In genomic region chr4:100095729-100096595, GRCh38 we compare ENCODE assay signal across 9 cellular contexts.
A peak's percentile ranks its signal among the peaks of the same experiment; 100 is the strongest.
DNase-seq lines count a peak whose midpoint lies in the region; ATAC-seq and TF ChIP-seq lines count a peak whose summit lies in the region.
"Had no signal": no experiment of that assay in that cellular context is flagged by ENCODE, and none has a peak within 500 bp of the region (broad histone marks: within the 10 kb centered on the region; RNA-seq: fewer than 3 reads in every experiment).

No MANE protein-coding gene starts in this region.

- no peak overlapping the region for H3K27ac ChIP-seq in SU-DHL-6 (ENCODE audit: low read depth, low read length)
- H3K27ac ChIP-seq: neutrophil had no signal

- no peaks in the 10 kb centered on the region for H3K79me2 ChIP-seq in SU-DHL-6 (ENCODE audit: insufficient read depth, low read length)

- H3K27me3 ChIP-seq in SU-DHL-6 (ENCODE audit: low read length) (no peaks in the 10 kb centered on the region), skeletal muscle satellite cell (ENCODE audit: control insufficient read depth, insufficient read depth, low read length) (no peaks in the 10 kb centered on the region)
- H3K27me3 ChIP-seq: neutrophil had no signal

- H3K36me3 ChIP-seq in SU-DHL-6 (ENCODE audit: low read length) (no peaks in the 10 kb centered on the region), skeletal muscle satellite cell (ENCODE audit: insufficient read depth, low read length) (no peaks in the 10 kb centered on the region)
- H3K36me3 ChIP-seq: neutrophil had no signal

- DNase-seq in GM10266 (ENCODE audit: extremely low spot score), result peak; percentile 53
- peak; percentile 83 for DNase-seq in H4 (ENCODE audit: low spot score)
- DNase-seq in LNCaP clone FGC (ENCODE audit: low read depth), result no peak
- DNase-seq in activated naive CD8-positive, alpha-beta T cell treated with anti-CD3 and anti-CD28 coated beads, Interleukin-2, amount 50 U/mL, for 16 hours (ENCODE audit: low read depth, low spot score), result peak; percentile 14
- peak; percentile 78 for DNase-seq in left cardiac atrium
- DNase-seq in cortex of kidney (lab: John Stamatoyannopoulos, UW), result no peak

- TF ChIP-seq CTCF in GM10266 (IDR thresholded peaks at IDR 0.05; ENCODE audit: control insufficient read depth, insufficient read depth, low read depth, missing control alignments) (peak; percentile 69), LNCaP clone FGC (IDR thresholded peaks at IDR 0.05; ENCODE audit: control insufficient read depth, extremely low read depth, insufficient read depth) (peak; percentile 46), SU-DHL-6 (IDR thresholded peaks at IDR 0.05; ENCODE audit: insufficient read depth, low read length, poor library complexity, severe bottlenecking) (peak; percentile 31)

- peaks cover 8% of the 10 kb centered on the region for H3K4me1 ChIP-seq in skeletal muscle satellite cell (ENCODE audit: control insufficient read depth, insufficient read depth, low read length)

- no peaks in the 10 kb centered on the region for H4K20me1 ChIP-seq in SU-DHL-6 (ENCODE audit: low read depth, low read length)

- H3F3A ChIP-seq in SU-DHL-6 (ENCODE audit: insufficient read depth), result no peaks in the 10 kb centered on the region

- H3K9me3 ChIP-seq in SU-DHL-6 (ENCODE audit: insufficient read depth, low read length) (no peaks in the 10 kb centered on the region), skeletal muscle satellite cell (replicated peaks; ENCODE audit: low read length) (no peaks in the 10 kb centered on the region)
- H3K9me3 ChIP-seq: neutrophil had no signal

- intact Hi-C loops in left cardiac atrium (cut with DNase I), result loop anchor here in 1 of 2 donors (5.0 to 10.0 kb wide), 3 partner anchors 99 to 1639 kb away; no protein-coding TSS in a partner anchor

- H3K9ac ChIP-seq in SU-DHL-6 (ENCODE audit: low read length) (no peak overlapping the region), skeletal muscle satellite cell (ENCODE audit: low read depth, low read length) (no peak overlapping the region)

- peak; percentile 89 to 94 for ATAC-seq in left cardiac atrium

- no peak overlapping the region for H2AFZ ChIP-seq in SU-DHL-6 (ENCODE audit: low read depth, low read length, severe bottlenecking)

- no peak overlapping the region for H3K4me3 ChIP-seq in LNCaP clone FGC (ENCODE audit: low read depth, low read length)
- H3K4me3 ChIP-seq in SU-DHL-6 (ENCODE audit: insufficient read depth, low read length, poor library complexity, severe bottlenecking), result no peak overlapping the region
- no peak overlapping the region for H3K4me3 ChIP-seq in skeletal muscle satellite cell (ENCODE audit: low read length)

- H3K4me2 ChIP-seq in SU-DHL-6 (ENCODE audit: low read depth, low read length, poor library complexity, severe bottlenecking), result no peak overlapping the region
- H3K4me2 ChIP-seq in skeletal muscle satellite cell (ENCODE audit: low read length), result peak overlapping the region; percentile 22

- H3K9me2 ChIP-seq in SU-DHL-6 (replicated peaks; ENCODE audit: insufficient read depth, low read length), result no peaks in the 10 kb centered on the region

Comparison
In these comparisons a context has a peak if more than half of its experiments do, and no peak if none do; other contexts are left out.
1. DNase-seq: peak in GM10266 (single experiment), H4 (single experiment), activated naive CD8-positive, alpha-beta T cell treated with anti-CD3 and anti-CD28 coated beads, Interleukin-2, amount 50 U/mL, for 16 hours (single experiment) and left cardiac atrium (single experiment); none in LNCaP clone FGC (single experiment) and cortex of kidney (single experiment).
2. Peak in every context shown above with its lines, with median percentiles within 50 percentile points of each other: CTCF ChIP-seq.